In genomic region chr20:4684837-4685413, GRCh38 we compare ENCODE assay signal across 11 cellular contexts. TPM values are rescaled to one million over a fixed set of nuclear protein-coding genes. Genes with fewer than 3 reads are reported as not detected.
DNase-seq lines count a peak whose midpoint lies in the region; ATAC-seq and TF ChIP-seq lines count a peak whose summit lies in the region.
"Had no signal": no experiment of that assay in that cellular context is flagged by ENCODE, and none has a peak within 500 bp of the region (broad histone marks: within the 10 kb centered on the region; RNA-seq: fewer than 3 reads in every experiment).

No MANE protein-coding gene starts in this region.

- peak overlapping the region; percentile 97 for H3K27ac Mint-ChIP-seq in T-cell

- peak in 1 of 4 experiments; percentile 9 for TF ChIP-seq CTCF in sigmoid colon (IDR thresholded peaks at IDR 0.05)

- peaks cover 54 to 62% (median 59%) of the 10 kb centered on the region in 3 donors for H3K4me1 Mint-ChIP-seq in T-cell

- WGBS in sigmoid colon, 2 donors: 82% methylated on average over 6 of the region's 6 CpGs

- POLR2A ChIA-PET in T-cell (lab: Charles Lee): no interaction called here

- peak overlapping the region; percentile 98 for H3K27ac ChIP-seq in epithelial cell of prostate
- H3K27ac ChIP-seq in sigmoid colon: peak overlapping the region; percentile 97 to 100 (median 98)

- CTCF ChIA-PET in T-cell (lab: Charles Lee): interaction anchor here (0.6 to 1.0 kb wide), 5 partner anchors 14 to 581 kb away, joined by 3 to 8 read pairs (median 4); no protein-coding TSS in a partner anchor

- in situ Hi-C loops in G401 (cut with HindIII; ENCODE audit: low sequenced_read_pairs): no loop called here

- peaks cover 0 to 78% (median 65%) of the 10 kb centered on the region in 4 donors for H3K4me1 ChIP-seq in sigmoid colon

- intact Hi-C loops in sigmoid colon (cut with DNase I): no loop called here

- DNase-seq in G401 (ENCODE audit: low spot score) (peak; percentile 66), T-cell (no peak), epithelial cell of prostate (ENCODE audit: low read depth, low spot score) (peak; percentile 52), sigmoid colon (peak; percentile 83)
- DNase-seq: effector CD4-positive, alpha-beta T cell; midbrain had no signal

- H3K4me3 ChIP-seq in sigmoid colon: no peak overlapping the region

- TF ChIP-seq POLR2A in sigmoid colon (IDR thresholded peaks at IDR 0.05): no peak

- no peaks in the 10 kb centered on the region for H3K9me3 Mint-ChIP-seq in T-cell

- no peaks in the 10 kb centered on the region for H3K36me3 Mint-ChIP-seq in T-cell

- H3K27me3 ChIP-seq in sigmoid colon: no peaks in the 10 kb centered on the region

- H3K4me3 Mint-ChIP-seq in T-cell: peak overlapping the region; percentile 34 to 86 (median 81)

- no peaks in the 10 kb centered on the region for H3K36me3 ChIP-seq in sigmoid colon

- no peak for ATAC-seq in T-cell (replicated peaks in 1 of 4)
- ATAC-seq in HG03565 (IDR thresholded peaks at IDR 0.05; ENCODE audit: unreplicated experiment): no peak
- ATAC-seq in GM19351 (IDR thresholded peaks at IDR 0.05; ENCODE audit: unreplicated experiment): no peak
- ATAC-seq in GM18907 (IDR thresholded peaks at IDR 0.05; ENCODE audit: unreplicated experiment): no peak
- no peak for ATAC-seq in GM21825 (IDR thresholded peaks at IDR 0.05; ENCODE audit: unreplicated experiment)

- H3K27me3 Mint-ChIP-seq in T-cell: no peaks in the 10 kb centered on the region

- no peak for TF ChIP-seq EP300 in sigmoid colon (IDR thresholded peaks at IDR 0.05)

- no peaks in the 10 kb centered on the region for H3K9me3 ChIP-seq in sigmoid colon

RNA-seq across cellular contexts. Expression of gene PRNP, which starts 1.3 kb away (rescaled TPM):
- 57.6 and 77.4 TPM in 2 replicates for total RNA-seq in G401 (2014; rRNA removed; shearing (Covaris generic))
- total RNA-seq in T-cell: 10 to 100 TPM; 48.6 to 76.5 (median 66.4) TPM
- total RNA-seq in sigmoid colon: 100 to 1,000 TPM; 285 to 415 (median 351) TPM
- polyA plus RNA-seq in sigmoid colon: 10 to 100 TPM; 14.8 to 66.0 (median 16.8) TPM

RNA-seq across cellular contexts. Expression of gene PRND, which starts 36.8 kb away (rescaled TPM):
- total RNA-seq in G401 (2014; rRNA removed; shearing (Covaris generic)): not detected in 2 replicates
- not detected for total RNA-seq in T-cell
- total RNA-seq in sigmoid colon: 1 to 10 TPM in 2 of 4 donors, under 1 TPM in 2; 0.33 to 6.4 (median 3.4) TPM
- polyA plus RNA-seq in sigmoid colon: under 1 TPM in 1 of 3 donors, not detected in 2; 0.04 TPM
- total RNA-seq: T-helper 2 cell treated with Interferon-gamma antibody and Interleukin-4, amounts not matched to agents 100 ng/mL and 5 ng/mL, for 36 hours had no signal

Comparison
In these comparisons a context has a peak if more than half of its experiments do, and no peak if none do; other contexts are left out.
1. DNase-seq: peak in G401 (single experiment), epithelial cell of prostate (single experiment) and sigmoid colon (single experiment); none in T-cell (0 of 34).